ENCODE assay signal across 8 cellular contexts in the genomic region with DNA sequence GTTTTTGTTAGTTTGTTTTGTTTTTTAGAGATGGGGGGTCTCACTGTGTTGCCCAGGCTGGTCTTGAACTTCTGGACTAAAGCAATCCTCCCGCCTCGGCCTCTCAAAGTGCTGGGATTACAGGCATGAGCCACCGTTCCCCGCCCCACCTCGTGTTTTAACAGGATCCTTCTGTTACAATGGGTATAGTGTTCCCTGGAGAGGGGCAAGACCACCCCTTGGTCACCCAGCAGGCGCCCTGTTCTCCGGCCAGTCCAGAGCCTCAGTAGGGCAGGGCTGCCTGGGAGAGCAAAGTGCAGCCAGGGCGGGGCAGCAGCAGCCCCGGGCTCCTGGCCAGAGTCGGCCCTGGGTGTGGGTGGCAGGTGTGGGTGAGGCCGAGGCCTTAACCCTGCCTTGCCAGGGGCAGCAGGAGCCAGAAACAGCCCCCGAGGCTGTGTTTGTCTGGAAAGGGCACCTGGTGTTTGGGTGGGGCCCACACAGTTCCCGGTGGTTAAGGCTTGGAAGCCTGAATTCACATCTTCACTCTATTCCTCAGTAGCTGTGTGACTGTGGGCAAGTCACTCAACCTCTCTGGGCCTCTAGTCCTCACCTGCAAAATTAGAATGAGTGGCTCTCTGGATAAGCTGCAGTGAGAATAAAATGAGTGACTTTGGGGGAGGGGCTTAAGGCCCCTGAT. TPM values are rescaled to one million over a fixed set of nuclear protein-coding genes. Genes with fewer than 3 reads are reported as not detected.
DNase-seq lines count a peak whose midpoint lies in the region; ATAC-seq and TF ChIP-seq lines count a peak whose summit lies in the region.

No MANE protein-coding gene starts in this region.

- H4K20me1 ChIP-seq in hepatocyte (ENCODE audit: insufficient read depth, poor library complexity, severe bottlenecking) = peaks cover 27% of the 10 kb centered on the region

- H3K27me3 ChIP-seq in hepatocyte (no peaks in the 10 kb centered on the region), HAP-1 (ENCODE audit: low read depth) (no peaks in the 10 kb centered on the region)

- no peaks in the 10 kb centered on the region for H3K9me3 Mint-ChIP-seq in activated B cell treated with CpG ODN at 0.5 μM for 24 hours
- no peaks in the 10 kb centered on the region for H3K9me3 Mint-ChIP-seq in stimulated activated naive B cell treated with anti-CD40 and anti-IgM and Interleukin-4, amounts not matched to agents 10 μg/mL and 1 μg/mL and 100 μg/mL, for 72 hours

- CTCF ChIA-PET in activated B cell treated with CpG ODN at 0.5 μM for 24 hours (lab: Charles Lee) = interaction anchor here (1.0 to 1.6 kb wide), 8 partner anchors 8 to 127 kb away, joined by 3 to 5 read pairs (median 4); no protein-coding TSS in a partner anchor

- peak overlapping the region; percentile 46 for H3K4me2 ChIP-seq in hepatocyte

- H3K36me3 Mint-ChIP-seq in activated B cell treated with CpG ODN at 0.5 μM for 24 hours (ENCODE audit: low read depth) = peaks cover 48% of the 10 kb centered on the region
- H3K36me3 Mint-ChIP-seq in stimulated activated naive B cell treated with anti-CD40 and anti-IgM and Interleukin-4, amounts not matched to agents 10 μg/mL and 1 μg/mL and 100 μg/mL, for 72 hours = peaks cover 47 to 69% of the 10 kb centered on the region in 2 donors

- no peaks in the 10 kb centered on the region for H3K9me2 ChIP-seq in hepatocyte (replicated peaks; ENCODE audit: insufficient read depth)

- no peaks in the 10 kb centered on the region for H3K36me3 ChIP-seq in hepatocyte (replicated peaks; ENCODE audit: insufficient read depth, low read depth)
- H3K36me3 ChIP-seq in HAP-1 (replicated peaks) = peaks cover 10% of the 10 kb centered on the region

- ATAC-seq in HG03432 (IDR thresholded peaks at IDR 0.05; ENCODE audit: unreplicated experiment) (peak; percentile 7), activated B cell treated with CpG ODN at 0.5 μM for 24 hours (ENCODE audit: low read depth) (peak; percentile 7), GM18907 (IDR thresholded peaks at IDR 0.05; ENCODE audit: unreplicated experiment) (no peak), HG03442 (IDR thresholded peaks at IDR 0.05; ENCODE audit: unreplicated experiment) (no peak)
- ATAC-seq in stimulated activated naive B cell treated with anti-CD40 and anti-IgM and Interleukin-4, amounts not matched to agents 10 μg/mL and 1 μg/mL and 100 μg/mL, for 72 hours (replicated peaks) = peak; percentile 4 to 10

- peak overlapping the region; percentile 92 for H3K27ac Mint-ChIP-seq in activated B cell treated with CpG ODN at 0.5 μM for 24 hours
- H3K27ac Mint-ChIP-seq in stimulated activated naive B cell treated with anti-CD40 and anti-IgM and Interleukin-4, amounts not matched to agents 10 μg/mL and 1 μg/mL and 100 μg/mL, for 72 hours = peak overlapping the region; percentile 98

- no peaks in the 10 kb centered on the region for H3K27me3 Mint-ChIP-seq in activated B cell treated with CpG ODN at 0.5 μM for 24 hours
- no peaks in the 10 kb centered on the region for H3K27me3 Mint-ChIP-seq in stimulated activated naive B cell treated with anti-CD40 and anti-IgM and Interleukin-4, amounts not matched to agents 10 μg/mL and 1 μg/mL and 100 μg/mL, for 72 hours

- POLR2A ChIA-PET in activated B cell treated with CpG ODN at 0.5 μM for 24 hours (lab: Charles Lee) = interaction anchor here (0.6 to 2.9 kb wide), 12 partner anchors 8 to 259 kb away, joined by 3 to 22 read pairs (median 4); a partner anchor contains a TSS

- no peaks in the 10 kb centered on the region for H3K9me3 ChIP-seq in hepatocyte (ENCODE audit: low read depth)
- H3K9me3 ChIP-seq in HAP-1 = no peaks in the 10 kb centered on the region

- H3K4me3 ChIP-seq in hepatocyte (no peak overlapping the region), HAP-1 (no peak overlapping the region)

- in situ Hi-C loops in HAP-1 (cut with MboI; ENCODE audit: low sequenced_read_pairs) = loop anchor here (10.0 kb wide), 1 partner anchor 130 kb away; no protein-coding TSS in a partner anchor

- H3K79me2 ChIP-seq in hepatocyte = peaks cover 70% of the 10 kb centered on the region

- H3K27ac ChIP-seq in hepatocyte = peak overlapping the region; percentile 71

- no peak for TF ChIP-seq CTCF in activated B cell treated with CpG ODN at 0.5 μM for 24 hours (IDR thresholded peaks at IDR 0.05)
- TF ChIP-seq CTCF in hepatocyte (IDR thresholded peaks at IDR 0.05; ENCODE audit: poor library complexity) = no peak

- H3K4me1 Mint-ChIP-seq in activated B cell treated with CpG ODN at 0.5 μM for 24 hours = peaks cover 73% of the 10 kb centered on the region
- peaks cover 57 to 78% of the 10 kb centered on the region in 2 donors for H3K4me1 Mint-ChIP-seq in stimulated activated naive B cell treated with anti-CD40 and anti-IgM and Interleukin-4, amounts not matched to agents 10 μg/mL and 1 μg/mL and 100 μg/mL, for 72 hours

- 67% methylated on average over 13 of the region's 13 CpGs for WGBS in hepatocyte (ENCODE audit: low lambda C conversion rate, missing lambda C conversion rate)

- no peak for DNase-seq in activated B cell treated with CpG ODN at 0.5 μM for 24 hours
- DNase-seq in hepatocyte (ENCODE audit: low spot score) = peak; percentile 64
- no peak for DNase-seq in stimulated activated naive B cell treated with anti-CD40 and anti-IgM and Interleukin-4, amounts not matched to agents 10 μg/mL and 1 μg/mL and 100 μg/mL, for 72 hours
- no peak for DNase-seq in HAP-1 (ENCODE audit: low spot score in 2 of 2)
- no peak for DNase-seq in stimulated activated CD4-positive, alpha-beta T cell treated with anti-CD3 and anti-CD28 coated beads, Interleukin-4, amount 100 ng/mL, for 4 hours

- H3K4me1 ChIP-seq in hepatocyte (ENCODE audit: insufficient read depth) (peaks cover 16% of the 10 kb centered on the region), HAP-1 (peaks cover 3% of the 10 kb centered on the region; the same call in 1 of the 2 replicates)

- H3K4me3 Mint-ChIP-seq in activated B cell treated with CpG ODN at 0.5 μM for 24 hours = peak overlapping the region; percentile 70
- H3K4me3 Mint-ChIP-seq in stimulated activated naive B cell treated with anti-CD40 and anti-IgM and Interleukin-4, amounts not matched to agents 10 μg/mL and 1 μg/mL and 100 μg/mL, for 72 hours = peak overlapping the region; percentile 71 to 74

- H2AFZ ChIP-seq in hepatocyte = no peak overlapping the region

- intact Hi-C loops in activated B cell treated with CpG ODN at 0.5 μM for 24 hours (cut with micrococcal nuclease) = loop anchor here (1.0 to 2.0 kb wide), 3 partner anchors 8 to 70 kb away; a partner anchor contains a TSS

RNA-seq across cellular contexts. Expression of a gene that starts 7.2 kb away (rescaled TPM):
- total RNA-seq in activated B cell treated with CpG ODN at 0.5 μM for 24 hours = 294 and 300 TPM in 2 replicates
- 57.3 and 68.9 TPM in 2 replicates for total RNA-seq in hepatocyte
- 86.0 and 92.6 TPM in 2 replicates for polyA plus RNA-seq in hepatocyte

RNA-seq across cellular contexts. Expression of a gene that starts 16.3 kb away (rescaled TPM):
- total RNA-seq in activated B cell treated with CpG ODN at 0.5 μM for 24 hours = 0.80 and 1.4 TPM in 2 replicates
- total RNA-seq in hepatocyte = 0.40 and 1.9 TPM in 2 replicates
- polyA plus RNA-seq in hepatocyte = 0.59 and 1.4 TPM in 2 replicates

RNA-seq across cellular contexts. Expression of a gene that starts 17.7 kb away (rescaled TPM):
- 1.2 and 1.5 TPM in 2 replicates for total RNA-seq in activated B cell treated with CpG ODN at 0.5 μM for 24 hours
- 3.4 and 7.8 TPM in 2 replicates for total RNA-seq in hepatocyte
- polyA plus RNA-seq in hepatocyte = 12.2 and 14.8 TPM in 2 replicates

RNA-seq across cellular contexts. Expression of a gene that starts 46.7 kb away (rescaled TPM):
- total RNA-seq in activated B cell treated with CpG ODN at 0.5 μM for 24 hours (16.8 and 20.4 TPM in 2 replicates), hepatocyte (37.9 and 73.1 TPM in 2 replicates)
- 114 and 168 TPM in 2 replicates for polyA plus RNA-seq in hepatocyte

Comparison
In these comparisons a context has a peak if more than half of its experiments do, and no peak if none do; other contexts are left out.
1. ATAC-seq: peak in HG03432 (single experiment), activated B cell treated with CpG ODN at 0.5 μM for 24 hours (single experiment) and stimulated activated naive B cell treated with anti-CD40 and anti-IgM and Interleukin-4, amounts not matched to agents 10 μg/mL and 1 μg/mL and 100 μg/mL, for 72 hours (2 of 2); none in GM18907 (single experiment) and HG03442 (single experiment).